Comparison of ENCODE assay signal across 8 cellular contexts in the genomic region with DNA sequence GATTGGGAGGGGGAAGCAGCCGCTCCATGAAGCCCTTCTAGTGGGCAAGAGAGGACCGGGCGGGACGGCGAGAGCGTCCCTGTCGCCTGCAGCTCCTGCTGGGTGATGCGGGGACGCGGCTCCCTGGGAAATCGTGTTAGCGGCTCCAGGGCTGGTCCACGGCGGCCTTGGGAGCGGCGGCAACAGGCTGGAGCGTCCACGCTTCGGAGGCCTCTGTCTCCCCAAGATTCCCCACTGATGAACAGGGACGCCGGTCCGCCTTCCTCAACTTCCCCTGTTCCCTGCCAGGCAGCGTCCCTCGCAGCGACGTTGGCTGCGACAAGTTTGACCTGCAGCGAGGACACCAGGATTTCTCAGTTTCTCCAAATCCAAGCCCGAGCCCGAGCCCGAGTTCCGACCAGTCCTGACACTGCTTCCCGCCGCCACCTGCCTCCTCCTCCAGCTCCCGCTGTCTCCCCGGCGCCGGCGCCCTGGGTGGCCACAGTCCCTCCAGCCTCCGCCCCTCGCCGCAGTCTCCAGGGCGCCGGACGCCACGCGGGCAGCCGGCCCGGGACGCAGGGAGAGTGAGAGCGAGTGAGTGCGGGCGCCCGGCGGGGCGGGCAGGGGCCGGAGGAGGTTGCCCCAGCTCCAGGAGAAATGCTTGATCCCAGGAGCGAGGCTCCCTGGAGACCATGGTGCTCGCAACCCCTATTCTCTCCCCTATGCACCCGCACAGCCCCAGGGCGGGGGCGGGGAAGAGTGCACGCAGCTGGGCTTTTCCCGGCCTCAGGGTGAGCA.
DNase-seq lines count a peak whose midpoint lies in the region; ATAC-seq, FAIRE-seq and TF ChIP-seq lines count a peak whose summit lies in the region.

No MANE protein-coding gene starts in this region.

- peak overlapping the region; percentile 61 for H3K4me3 ChIP-seq in AG04450 (ENCODE audit: low read depth, low read length)
- H3K4me3 ChIP-seq in GM23338, result peak overlapping the region; percentile 78
- H3K4me3 ChIP-seq in SJSA1, result peak overlapping the region; percentile 47
- peak overlapping the region; percentile 1 to 35 (median 7) for H3K4me3 ChIP-seq in endothelial cell of umbilical vein (replicated peaks in 1 of 3; ENCODE audit: insufficient read depth in 1 of 3, low read depth in 1 of 3, low read length in 3 of 3)
- peak overlapping the region; percentile 37 to 60 (median 52) for H3K4me3 ChIP-seq in tibial nerve

- no peaks in the 10 kb centered on the region for H3F3A ChIP-seq in GM23338 (replicated peaks; ENCODE audit: low read depth)

- FAIRE-seq in endothelial cell of umbilical vein (lab: Jason Lieb, UNC), result peak; percentile 52

- no peaks in the 10 kb centered on the region for H4K20me1 ChIP-seq in GM23338 (replicated peaks; ENCODE audit: insufficient read depth)
- H4K20me1 ChIP-seq in endothelial cell of umbilical vein (replicated peaks; ENCODE audit: control insufficient read depth, extremely low read depth, insufficient read depth, low read length), result no peaks in the 10 kb centered on the region

- H3K4me1 Mint-ChIP-seq in GM23338, result peaks cover 25% of the 10 kb centered on the region

- peaks cover 3% of the 10 kb centered on the region for H3K27me3 ChIP-seq in AG04450 (ENCODE audit: control insufficient read depth, insufficient read depth, low read length)
- peaks cover 41% of the 10 kb centered on the region for H3K27me3 ChIP-seq in GM23338 (ENCODE audit: insufficient read depth)
- no peaks in the 10 kb centered on the region for H3K27me3 ChIP-seq in SJSA1 (replicated peaks)
- H3K27me3 ChIP-seq in endothelial cell of umbilical vein (ENCODE audit: control insufficient read depth in 2 of 2, insufficient read depth in 2 of 2, low read length in 2 of 2), result peaks cover 40 to 50% of the 10 kb centered on the region in 2 experiments
- H3K27me3 ChIP-seq in tibial nerve, result peaks cover 0 to 5% of the 10 kb centered on the region in 2 donors

- POLR2A ChIA-PET in AG04450 (lab: Yijun Ruan, JAX) (interaction anchor here (0.6 to 1.3 kb wide), 3 partner anchors 11 to 32 kb away, joined by 3 to 5 read pairs (median 4); no protein-coding TSS in a partner anchor), endothelial cell of umbilical vein (lab: Charles Lee) (no interaction called here)

- ATAC-seq in GM23338 (peak; percentile 88), HG03565 (IDR thresholded peaks at IDR 0.05; ENCODE audit: unreplicated experiment) (no peak), HG03439 (IDR thresholded peaks at IDR 0.05; ENCODE audit: unreplicated experiment) (no peak)

- no peak overlapping the region for H3K27ac Mint-ChIP-seq in GM23338

- CTCF ChIA-PET in AG04450 (lab: Charles Lee) (interaction anchor here (1.0 to 1.3 kb wide), 2 partner anchors 15 to 215 kb away, joined by 3 to 7 read pairs; no protein-coding TSS in a partner anchor), endothelial cell of umbilical vein (lab: Charles Lee) (interaction anchor here (0.6 to 1.5 kb wide), 4 partner anchors 11 to 368 kb away, joined by 3 to 7 read pairs (median 4); partner anchors contain the start of gene RNF7)

- WGBS in tibial nerve, 2 donors, result 1 to 2% methylated on average over 30 to 43 of the region's 64 CpGs

- H3K9me3 ChIP-seq in AG04450 (ENCODE audit: control insufficient read depth, insufficient read depth, low read length) (peaks cover 4% of the 10 kb centered on the region), SJSA1 (replicated peaks) (peaks cover 6% of the 10 kb centered on the region), endothelial cell of umbilical vein (replicated peaks; ENCODE audit: control insufficient read depth, insufficient read depth, low read length) (no peaks in the 10 kb centered on the region), tibial nerve (peaks cover 0 to 5% (median 0%) of the 10 kb centered on the region in 4 donors)

- no peaks in the 10 kb centered on the region for H3K36me3 ChIP-seq in GM23338 (ENCODE audit: insufficient read depth)
- H3K36me3 ChIP-seq in SJSA1, result no peaks in the 10 kb centered on the region; the same call in 1 of the 2 replicates
- no peaks in the 10 kb centered on the region for H3K36me3 ChIP-seq in endothelial cell of umbilical vein (ENCODE audit: control insufficient read depth in 2 of 2, extremely low read depth in 1 of 2, insufficient read depth in 2 of 2, low read length in 2 of 2)
- no peaks in the 10 kb centered on the region for H3K36me3 ChIP-seq in tibial nerve

- H3K4me3 Mint-ChIP-seq in GM23338, result peak overlapping the region; percentile 88

- H3K27ac ChIP-seq in AG04450 (ENCODE audit: low read depth, low read length) (no peak overlapping the region), GM23338 (ENCODE audit: low read depth) (no peak overlapping the region), SJSA1 (peak overlapping the region; percentile 74), endothelial cell of umbilical vein (ENCODE audit: insufficient read depth, low read depth, low read length) (no peak overlapping the region), tibial nerve (peak overlapping the region in 1 of 4 donors; percentile 32)

- H3K4me2 ChIP-seq in GM23338 (peak overlapping the region; percentile 97), endothelial cell of umbilical vein (ENCODE audit: insufficient read depth, low read length) (peak overlapping the region; percentile 44)

- H3K4me1 ChIP-seq in GM23338 (ENCODE audit: insufficient read depth) (peaks cover 5% of the 10 kb centered on the region), SJSA1 (replicated peaks) (peaks cover 74% of the 10 kb centered on the region), endothelial cell of umbilical vein (ENCODE audit: control insufficient read depth, extremely low read depth, insufficient read depth, low read length) (no peaks in the 10 kb centered on the region), tibial nerve (peaks cover 0 to 18% (median 0%) of the 10 kb centered on the region in 4 donors)

- H3K9me1 ChIP-seq in endothelial cell of umbilical vein (replicated peaks; ENCODE audit: control insufficient read depth, extremely low read depth, insufficient read depth, low read length), result no peaks in the 10 kb centered on the region

- no peak overlapping the region for H3K9ac ChIP-seq in endothelial cell of umbilical vein (replicated peaks; ENCODE audit: extremely low read depth, insufficient read depth, low read length)

- intact Hi-C loops in endothelial cell of umbilical vein (cut with micrococcal nuclease), result no loop called here

- H2AFZ ChIP-seq in GM23338, result peak overlapping the region; percentile 91
- peak overlapping the region; percentile 70 for H2AFZ ChIP-seq in endothelial cell of umbilical vein (ENCODE audit: low read depth, low read length)

- DNase-seq in AG04450 (ENCODE audit: low read depth, low spot score) (no peak), GM23338 (ENCODE audit: low spot score) (peak; percentile 69), SJSA1 (ENCODE audit: low read depth in 1 of 2, low spot score in 2 of 2) (peak; percentile 89 to 92), endothelial cell of umbilical vein (ENCODE audit: low read depth, low spot score) (peak; percentile 31), midbrain (lab: John Stamatoyannopoulos, UW) (peak; percentile 45), tibial nerve (ENCODE audit: low spot score in 2 of 2) (peak; percentile 8 to 34)

- H3K27me3 Mint-ChIP-seq in GM23338 (ENCODE audit: insufficient read depth, low read depth, poor library complexity), result peaks cover 37% of the 10 kb centered on the region

- TF ChIP-seq EP300 in tibial nerve (IDR thresholded peaks at IDR 0.05), result no peak

- TF ChIP-seq POLR2A in endothelial cell of umbilical vein (IDR thresholded peaks at IDR 0.05; ENCODE audit: low read depth, low read length) (no peak), tibial nerve (IDR thresholded peaks at IDR 0.05) (no peak)

- H3K9me3 Mint-ChIP-seq in GM23338, result peaks cover 34% of the 10 kb centered on the region

- BruUV-seq in endothelial cell of umbilical vein (replicated peaks; lab: Mats Ljungman, UMichigan), result no TSS peak

- H3K9me2 ChIP-seq in GM23338 (ENCODE audit: insufficient read depth), result no peaks in the 10 kb centered on the region

- dilution Hi-C loops in endothelial cell of umbilical vein (cut with MboI; ENCODE audit: extremely low pct_ligation_motif_present, low sequenced_read_pairs), result no loop called here

- TF ChIP-seq CTCF in AG04450 (IDR thresholded peaks at IDR 0.05; ENCODE audit: low read depth, low read length) (no peak), GM23338 (conservative IDR thresholded peaks at IDR 0.05; ENCODE audit: low read depth in 2 of 2) (no peak), endothelial cell of umbilical vein (IDR thresholded peaks at IDR 0.05; ENCODE audit: extremely low read depth in 1 of 2, insufficient read depth in 1 of 2, low read depth in 1 of 2, low read length in 2 of 2) (no peak), tibial nerve (IDR thresholded peaks at IDR 0.05) (no peak)

- no peaks in the 10 kb centered on the region for H3K79me2 ChIP-seq in GM23338 (replicated peaks; ENCODE audit: insufficient read depth)
- H3K79me2 ChIP-seq in endothelial cell of umbilical vein (ENCODE audit: control insufficient read depth, insufficient read depth, low read length), result no peaks in the 10 kb centered on the region

- H3K36me3 Mint-ChIP-seq in GM23338 (ENCODE audit: low read depth), result peaks cover 24% of the 10 kb centered on the region

TF ChIP-seq in GM23338, 12 proteins besides CTCF, POLR2A, EP300 and RAD21 (continues in another document):
- no peak for TF ChIP-seq STAT1 (IDR thresholded peaks at IDR 0.05; ENCODE audit: unreplicated experiment)

TF ChIP-seq in endothelial cell of umbilical vein, 7 proteins besides CTCF, POLR2A, EP300 and RAD21:
- TF ChIP-seq GATA2 (IDR thresholded peaks at IDR 0.05; ENCODE audit: insufficient read depth, insufficient read length, low read depth, low read length) (no peak), MAX (IDR thresholded peaks at IDR 0.05; ENCODE audit: insufficient read depth, insufficient read length) (no peak), MYC (IDR thresholded peaks at IDR 0.05; ENCODE audit: low read depth, low read length) (no peak), FOS (IDR thresholded peaks at IDR 0.05; ENCODE audit: borderline replicate concordance, insufficient read depth, low read length) (no peak), EZH2 (IDR thresholded peaks at IDR 0.05; ENCODE audit: borderline replicate concordance, low read depth, low read length, severe bottlenecking) (peak; percentile 50), POLR2AphosphoS5 (IDR thresholded peaks at IDR 0.05; ENCODE audit: insufficient read depth, low read depth, low read length) (no peak), JUN (IDR thresholded peaks at IDR 0.05; ENCODE audit: borderline replicate concordance, insufficient read depth, insufficient read length, low read depth) (no peak)

Comparison
In these comparisons a context has a peak if more than half of its experiments do, and no peak if none do; other contexts are left out.
1. H3K4me3 ChIP-seq: peak in every context shown above with its lines; median percentile 78 in GM23338; 61 in AG04450; 52 in tibial nerve; 47 in SJSA1; 7 in endothelial cell of umbilical vein.